In genomic region chr17:76471498-76472257, GRCh38 we compare ENCODE assay signal across 2 cellular contexts.
A peak's percentile ranks its signal among the peaks of the same experiment; 100 is the strongest.
TF ChIP-seq lines count a peak whose summit lies in the region.

No MANE protein-coding gene starts in this region.

TF ChIP-seq in IMR-90, 13 proteins besides CTCF, POLR2A, EP300 and RAD21:
- TF ChIP-seq CHD1 (IDR thresholded peaks at IDR 0.05; ENCODE audit: low read depth, low read length) = no peak
- TF ChIP-seq USF2 (IDR thresholded peaks at IDR 0.05; ENCODE audit: low read depth, low read length) = no peak
- TF ChIP-seq FOS (IDR thresholded peaks at IDR 0.05; ENCODE audit: low read depth, low read length) = no peak
- no peak for TF ChIP-seq SMC3 (IDR thresholded peaks at IDR 0.05; ENCODE audit: low read depth, low read length)
- TF ChIP-seq NFE2L2 (IDR thresholded peaks at IDR 0.05; ENCODE audit: low read depth, low read length) = no peak
- no peak for TF ChIP-seq RCOR1 (IDR thresholded peaks at IDR 0.05; ENCODE audit: insufficient replicate concordance, low read length)
- no peak for TF ChIP-seq RFX5 (IDR thresholded peaks at IDR 0.05; ENCODE audit: low read depth, low read length)
- no peak for TF ChIP-seq BHLHE40 (IDR thresholded peaks at IDR 0.05; ENCODE audit: low read depth, low read length)

TF ChIP-seq in K562, 482 proteins besides CTCF, POLR2A, EP300 and RAD21:
- TF ChIP-seq NELFE (IDR thresholded peaks at IDR 0.05; ENCODE audit: insufficient read depth, insufficient read length) (no peak), ZFX (CRISPR knock-in tag; IDR thresholded peaks at IDR 0.05) (0 out of 2 replicates have a peak, but pooled peaks have one; percentile 19), ZKSCAN8 (CRISPR knock-in tag; IDR thresholded peaks at IDR 0.05) (0 out of 2 replicates have a peak, but pooled peaks have one; percentile 70)
